In genomic region chr1:149708192-149708853, GRCh38 we compare ENCODE assay signal across 8 cellular contexts.
A peak's percentile ranks its signal among the peaks of the same experiment; 100 is the strongest.
DNase-seq lines count a peak whose midpoint lies in the region; ATAC-seq and TF ChIP-seq lines count a peak whose summit lies in the region.
"Not testable (repeated sequence)": the region's sequence is repeated elsewhere in the genome, so short reads cannot be mapped to it uniquely, and the experiment has no call there.

No MANE protein-coding gene starts in this region.

- not testable (repeated sequence) for H3K4me1 ChIP-seq in prostate gland (replicated peaks)

- H3K4me3 Mint-ChIP-seq in WTC11 (peak overlapping the region; percentile 53), type B pancreatic cell (peak overlapping the region; percentile 89)

- H3K36me3 ChIP-seq in prostate gland = not testable (repeated sequence)

- not testable (repeated sequence) for H3K27me3 ChIP-seq in prostate gland (replicated peaks; ENCODE audit: insufficient read depth)

- not testable (repeated sequence) for TF ChIP-seq POLR2A in prostate gland (IDR thresholded peaks at IDR 0.05)

- H3K4me1 Mint-ChIP-seq in WTC11; type B pancreatic cell (ENCODE audit: unreplicated experiment): not testable (repeated sequence)

- WGBS in prostate gland = 17% methylated on average over 12 of the region's 22 CpGs

- CTCF ChIA-PET in WTC11 (lab: Charles Lee) = not testable (repeated sequence)

- ATAC-seq in GM18508 (IDR thresholded peaks at IDR 0.05; ENCODE audit: insufficient read depth, unreplicated experiment) (peak; percentile 80), HG03025 (IDR thresholded peaks at IDR 0.05; ENCODE audit: low FRiP score, unreplicated experiment) (peak; percentile 87), WTC11 (peak; percentile 43), left ventricle myocardium superior (peak; percentile 95)

- H3K9me3 Mint-ChIP-seq in WTC11, type B pancreatic cell: not testable (repeated sequence)

- H3K9me3 ChIP-seq in prostate gland = not testable (repeated sequence)

- H3K27ac Mint-ChIP-seq in WTC11 = not testable (repeated sequence)
- H3K27ac Mint-ChIP-seq in type B pancreatic cell = peak overlapping the region; percentile 98

- not testable (repeated sequence) for H3K4me3 ChIP-seq in prostate gland

- not testable (repeated sequence) for H3K36me3 Mint-ChIP-seq in WTC11, type B pancreatic cell

- POLR2A ChIA-PET in WTC11 (lab: Charles Lee) = not testable (repeated sequence)

- intact Hi-C loops in left ventricle myocardium superior (cut with micrococcal nuclease); prostate gland (cut with DNase I): not testable (repeated sequence)

- H3K27ac ChIP-seq in prostate gland = not testable (repeated sequence)

- DNase-seq in NCI-H345 (lab: John Stamatoyannopoulos, UW) (peak; percentile 72), WTC11 (ENCODE audit: low spot score) (peak; percentile 39), astrocyte of the hippocampus (ENCODE audit: low read depth, low spot score) (peak; percentile 82), left ventricle myocardium superior (peak; percentile 65), prostate gland (ENCODE audit: low spot score) (peak; percentile 5), type B pancreatic cell (ENCODE audit: extremely low spot score, unreplicated experiment) (peak; percentile 75)

- H3K27me3 Mint-ChIP-seq in WTC11 (ENCODE audit: low read depth); type B pancreatic cell: not testable (repeated sequence)

- not testable (repeated sequence) for TF ChIP-seq CTCF in WTC11 (IDR thresholded peaks at IDR 0.05); prostate gland (IDR thresholded peaks at IDR 0.05); type B pancreatic cell (conservative IDR thresholded peaks at IDR 0.05)

Comparison
In these comparisons a context has a peak if more than half of its experiments do, and no peak if none do; other contexts are left out.
1. ATAC-seq: peak in every context shown above with its lines; median percentile 95 in left ventricle myocardium superior; 87 in HG03025; 80 in GM18508; 43 in WTC11.
2. DNase-seq: peak in every context shown above with its lines; median percentile 82 in astrocyte of the hippocampus; 75 in type B pancreatic cell; 72 in NCI-H345; 65 in left ventricle myocardium superior; 39 in WTC11; 5 in prostate gland.